8 cellular contexts compared by ENCODE assay signal in the genomic region with DNA sequence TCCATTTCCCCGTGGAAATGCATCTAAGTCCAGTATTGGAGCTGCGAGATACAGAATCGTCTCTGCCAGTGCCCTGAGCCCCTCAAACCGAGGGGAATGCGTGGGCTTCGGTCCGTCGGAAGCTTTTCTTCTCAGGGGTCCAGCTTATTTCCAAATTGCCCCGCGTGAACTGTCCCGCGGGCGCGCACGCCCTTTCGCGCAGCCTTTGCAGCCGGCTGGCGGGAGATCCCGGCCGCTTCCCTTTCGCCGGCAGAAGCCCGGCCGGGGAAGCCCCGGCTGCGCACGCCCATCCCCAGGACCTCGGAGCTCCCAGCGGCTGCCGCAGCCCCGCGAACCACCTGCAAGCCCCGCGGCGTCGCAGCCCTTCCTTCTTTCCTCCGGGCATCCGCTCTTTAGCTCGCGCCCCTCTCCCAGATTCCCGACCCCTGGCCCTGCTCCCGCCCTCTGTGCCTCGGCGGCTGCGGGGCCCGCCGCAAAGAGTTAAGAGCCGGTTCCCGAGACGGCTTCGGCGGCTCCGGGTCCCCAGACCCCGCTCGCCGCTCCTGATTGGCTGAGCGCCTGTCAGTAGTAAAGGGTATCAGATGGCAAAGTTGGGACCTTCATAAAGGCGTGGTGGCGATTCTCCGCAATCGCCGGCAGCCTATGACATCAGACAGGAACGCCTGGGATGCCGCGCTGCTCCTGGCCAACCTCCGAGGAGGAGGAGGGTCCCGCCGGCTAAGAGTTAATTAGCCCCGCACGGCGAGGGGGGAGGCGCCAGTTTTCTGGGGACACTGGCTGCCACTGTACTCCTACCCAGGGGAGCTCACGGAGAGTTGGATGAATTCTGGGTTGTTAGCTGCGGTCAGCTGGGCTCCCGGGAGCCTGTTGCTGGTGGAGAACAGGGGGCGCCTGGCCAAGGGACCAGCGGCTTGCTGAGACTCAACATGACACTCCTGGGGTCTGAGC. TPM values are rescaled to one million over a fixed set of nuclear protein-coding genes. Genes with fewer than 3 reads are reported as not detected.
A peak's percentile ranks its signal among the peaks of the same experiment; 100 is the strongest.
DNase-seq lines count a peak whose midpoint lies in the region; ATAC-seq, FAIRE-seq and TF ChIP-seq lines count a peak whose summit lies in the region.

A gene with protein sequence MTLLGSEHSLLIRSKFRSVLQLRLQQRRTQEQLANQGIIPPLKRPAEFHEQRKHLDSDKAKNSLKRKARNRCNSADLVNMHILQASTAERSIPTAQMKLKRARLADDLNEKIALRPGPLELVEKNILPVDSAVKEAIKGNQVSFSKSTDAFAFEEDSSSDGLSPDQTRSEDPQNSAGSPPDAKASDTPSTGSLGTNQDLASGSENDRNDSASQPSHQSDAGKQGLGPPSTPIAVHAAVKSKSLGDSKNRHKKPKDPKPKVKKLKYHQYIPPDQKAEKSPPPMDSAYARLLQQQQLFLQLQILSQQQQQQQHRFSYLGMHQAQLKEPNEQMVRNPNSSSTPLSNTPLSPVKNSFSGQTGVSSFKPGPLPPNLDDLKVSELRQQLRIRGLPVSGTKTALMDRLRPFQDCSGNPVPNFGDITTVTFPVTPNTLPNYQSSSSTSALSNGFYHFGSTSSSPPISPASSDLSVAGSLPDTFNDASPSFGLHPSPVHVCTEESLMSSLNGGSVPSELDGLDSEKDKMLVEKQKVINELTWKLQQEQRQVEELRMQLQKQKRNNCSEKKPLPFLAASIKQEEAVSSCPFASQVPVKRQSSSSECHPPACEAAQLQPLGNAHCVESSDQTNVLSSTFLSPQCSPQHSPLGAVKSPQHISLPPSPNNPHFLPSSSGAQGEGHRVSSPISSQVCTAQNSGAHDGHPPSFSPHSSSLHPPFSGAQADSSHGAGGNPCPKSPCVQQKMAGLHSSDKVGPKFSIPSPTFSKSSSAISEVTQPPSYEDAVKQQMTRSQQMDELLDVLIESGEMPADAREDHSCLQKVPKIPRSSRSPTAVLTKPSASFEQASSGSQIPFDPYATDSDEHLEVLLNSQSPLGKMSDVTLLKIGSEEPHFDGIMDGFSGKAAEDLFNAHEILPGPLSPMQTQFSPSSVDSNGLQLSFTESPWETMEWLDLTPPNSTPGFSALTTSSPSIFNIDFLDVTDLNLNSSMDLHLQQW (plus strand): TSS at position 628 of the 948 bp plus-strand sequence. CDS start 299 bp downstream, at position 927.

- H3K9me3 ChIP-seq in PC-3 (ENCODE audit: low read length) (no peaks in the 10 kb centered on the region), pancreas (no peaks in the 10 kb centered on the region)

- intact Hi-C loops in PC-3 (cut with micrococcal nuclease) (no loop called here), Right ventricle myocardium inferior (cut with DNase I) (loop anchor here (2.0 to 5.0 kb wide), 5 partner anchors 77 to 485 kb away; no protein-coding TSS in a partner anchor), pancreas (cut with DNase I) (loop anchor here in 1 of 3 donors (10.0 kb wide), 2 partner anchors 121 to 411 kb away; no protein-coding TSS in a partner anchor)

- no peaks in the 10 kb centered on the region for H3K79me2 ChIP-seq in PC-3 (ENCODE audit: low read length)

- H3K4me3 ChIP-seq in PC-3 (ENCODE audit: low read length) (peak within 1 kb of the TSS; percentile 12; the same call in 1 of the 2 replicates), pancreas (peak within 1 kb of the TSS; percentile 12 to 40 (median 28))

- no peaks in the 10 kb centered on the region for H3K9me2 ChIP-seq in PC-3 (replicated peaks; ENCODE audit: low read length)

- POLR2A ChIA-PET in PC-3 (lab: Charles Lee; ENCODE audit: unreplicated experiment) = no interaction called here

- H3K27me3 ChIP-seq in PC-3 (ENCODE audit: low read length) = peaks cover 68% of the 10 kb centered on the region
- H3K27me3 ChIP-seq in pancreas = peaks cover 0 to 20% (median 0%) of the 10 kb centered on the region in 4 donors

- H3F3A ChIP-seq in PC-3 (ENCODE audit: low read length, unreplicated experiment) = no peaks in the 10 kb centered on the region

- no peak for ATAC-seq in PC-3
- peak; percentile 66 for ATAC-seq in Right ventricle myocardium inferior
- peak in 3 of 4 donors; percentile 74 to 82 (median 75) for ATAC-seq in pancreas
- ATAC-seq in HG03095 (IDR thresholded peaks at IDR 0.05; ENCODE audit: unreplicated experiment) = no peak

- H3K9ac ChIP-seq in PC-3 (ENCODE audit: low read length) = no peak within 1 kb of the TSS

- peak; percentile 62 for DNase-seq in Daoy (ENCODE audit: low read depth)
- DNase-seq in PC-3 = no peak
- DNase-seq in Right ventricle myocardium inferior (ENCODE audit: missing footprints) = peak; percentile 75
- DNase-seq in pancreas = peak in 3 of 6 donors; percentile 23 to 70 (median 51)
- DNase-seq in stimulated activated CD8-positive, alpha-beta memory T cell treated with anti-CD3 and anti-CD28 coated beads, Interleukin-4, amount 100 ng/mL, for 48 hours = no peak
- DNase-seq in NCI-H2081 (lab: John Stamatoyannopoulos, UW) = no peak
- no peak for DNase-seq in KBM-7

- CTCF ChIA-PET in PC-3 (lab: Charles Lee) = no interaction called here

- TF ChIP-seq CTCF in PC-3 (conservative IDR thresholded peaks at IDR 0.05; ENCODE audit: low read depth, low read length) (no peak), pancreas (IDR thresholded peaks at IDR 0.05) (no peak)

- no peak for FAIRE-seq in pancreas (lab: Jason Lieb, UNC)

- no peaks in the 10 kb centered on the region for H3K36me3 ChIP-seq in PC-3 (ENCODE audit: low read depth, low read length)
- no peaks in the 10 kb centered on the region for H3K36me3 ChIP-seq in pancreas

- in situ Hi-C loops in KBM-7 (cut with MboI; ENCODE audit: low pct_unique_long_range_greater_than_20kb, low sequenced_read_pairs) = no loop called here

- no peak within 1 kb of the TSS for H2AFZ ChIP-seq in PC-3 (ENCODE audit: low read length)

- H3K4me2 ChIP-seq in PC-3 (ENCODE audit: low read length) = peak within 1 kb of the TSS; percentile 20

- no peaks in the 10 kb centered on the region for H4K20me1 ChIP-seq in PC-3 (ENCODE audit: low read length)

- H3K4me1 ChIP-seq in PC-3 (ENCODE audit: insufficient read depth, low read length) = no peaks in the 10 kb centered on the region
- peaks cover 0 to 4% (median 0%) of the 10 kb centered on the region in 3 donors for H3K4me1 ChIP-seq in pancreas

- no TSS peak for BruUV-seq in PC-3 (replicated peaks; lab: Mats Ljungman, UMichigan)

- no peak within 1 kb of the TSS for H3K27ac ChIP-seq in PC-3 (ENCODE audit: low read length)
- no peak within 1 kb of the TSS for H3K27ac ChIP-seq in pancreas

- WGBS in pancreas, 2 donors = 1% methylated on average over 65 to 78 of the region's 78 CpGs

RNA-seq across cellular contexts. Expression of the gene that starts here (rescaled TPM):
- 1.4 and 2.5 TPM in 2 replicates for total RNA-seq in Daoy (2014; rRNA removed; shearing (Covaris generic))
- total RNA-seq in PC-3 (2014; rRNA removed) (not detected in 2 replicates), Right ventricle myocardium inferior (37.6 TPM), pancreas (under 1 TPM in 5 of 6 donors, not detected in 1; 0.08 to 0.37 (median 0.23) TPM)
- under 1 TPM; 0.14 to 0.27 TPM for polyA plus RNA-seq in pancreas

Comparison
In these comparisons a context has a peak if more than half of its experiments do, and no peak if none do; other contexts are left out.
1. RNA of the gene that starts here (total RNA-seq): 37.6 TPM in Right ventricle myocardium inferior (single experiment); 1.4 to 2.5 TPM in Daoy, 0.08 to 0.37 TPM in pancreas and not detected in PC-3; every median in the first group is over 10 times any median in the second.
2. Peak in ATAC-seq and H3K4me3 ChIP-seq in pancreas; RNA of the gene not detected or under 1 TPM.
3. DNase-seq: peak in Daoy (single experiment) and Right ventricle myocardium inferior (single experiment); none in PC-3 (single experiment), stimulated activated CD8-positive, alpha-beta memory T cell treated with anti-CD3 and anti-CD28 coated beads, Interleukin-4, amount 100 ng/mL, for 48 hours (single experiment), NCI-H2081 (0 of 2) and KBM-7 (single experiment).